19 cellular contexts compared by ENCODE assay signal in genomic region chr20:17644451-17644850, GRCh38. TPM values are rescaled to one million over a fixed set of nuclear protein-coding genes. Genes with fewer than 3 reads are reported as not detected.
DNase-seq lines count a peak whose midpoint lies in the region; ATAC-seq, FAIRE-seq and TF ChIP-seq lines count a peak whose summit lies in the region.
"Had no signal": no experiment of that assay in that cellular context is flagged by ENCODE, and none has a peak within 500 bp of the region (broad histone marks: within the 10 kb centered on the region; RNA-seq: fewer than 3 reads in every experiment).

No MANE protein-coding gene starts in this region.

- no peak for FAIRE-seq in pancreas (lab: Jason Lieb, UNC)
- FAIRE-seq: K562 had no signal

- intact Hi-C loops in Right ventricle myocardium inferior (cut with DNase I), result no loop called here
- intact Hi-C loops in cardiac septum (cut with DNase I), result no loop called here
- intact Hi-C loops in right cardiac atrium (cut with DNase I), result no loop called here
- intact Hi-C loops in pancreas (cut with DNase I), result no loop called here
- intact Hi-C loops in aorta (cut with DNase I), result no loop called here

- ATAC-seq in Right ventricle myocardium inferior (peak; percentile 22), right cardiac atrium (peak; percentile 14 to 43), pancreas (peak; percentile 49 to 66 (median 54)), aorta (ENCODE audit: low FRiP score) (no peak)
- ATAC-seq: K562 had no signal

- no peak for TF ChIP-seq CTCF in pancreas (IDR thresholded peaks at IDR 0.05)

- H3K36me3 ChIP-seq in pancreas (peaks cover 0 to 26% (median 26%) of the 10 kb centered on the region in 3 donors), aorta (ENCODE audit: control insufficient read depth in 1 of 2, insufficient read depth in 2 of 2, low read length in 1 of 2) (no peaks in the 10 kb centered on the region)

- H3K27ac ChIP-seq in right cardiac atrium (ENCODE audit: low read length) (peak overlapping the region; percentile 22), pancreas (peak overlapping the region; percentile 29 to 63 (median 36)), aorta (ENCODE audit: low read depth in 1 of 2, low read length in 2 of 2) (no peak overlapping the region), substantia nigra (ENCODE audit: low read depth, low read length, poor library complexity, severe bottlenecking) (no peak overlapping the region)

- H3K4me1 ChIP-seq in right cardiac atrium (ENCODE audit: control insufficient read depth, insufficient read depth, low read length) (peaks cover 38% of the 10 kb centered on the region), pancreas (peaks cover 51 to 75% (median 57%) of the 10 kb centered on the region in 3 donors), aorta (ENCODE audit: control insufficient read depth in 1 of 2, insufficient read depth in 2 of 2, low read length in 2 of 2) (no peaks in the 10 kb centered on the region)

- H3K9me3 ChIP-seq in right cardiac atrium (ENCODE audit: control insufficient read depth, low read length) (no peaks in the 10 kb centered on the region), pancreas (no peaks in the 10 kb centered on the region), aorta (ENCODE audit: control insufficient read depth, low read length) (no peaks in the 10 kb centered on the region)
- H3K9me3 ChIP-seq: ascending aorta had no signal

- WGBS in right cardiac atrium, result 60% methylated on average over 13 of the region's 13 CpGs
- 13 to 14% methylated on average over 13 of the region's 13 CpGs for WGBS in pancreas, 2 donors
- WGBS in aorta, 2 donors, result 12 to 13% methylated on average over 13 of the region's 13 CpGs

- H3K27me3 ChIP-seq in right cardiac atrium (ENCODE audit: control insufficient read depth, insufficient read depth) (no peaks in the 10 kb centered on the region), pancreas (no peaks in the 10 kb centered on the region), aorta (ENCODE audit: control insufficient read depth in 1 of 2, insufficient read depth in 2 of 2, low read length in 1 of 2) (no peaks in the 10 kb centered on the region)
- H3K27me3 ChIP-seq: ascending aorta had no signal

- H3K4me3 ChIP-seq in right cardiac atrium (ENCODE audit: low read length), result no peak overlapping the region
- no peak overlapping the region for H3K4me3 ChIP-seq in pancreas
- H3K4me3 ChIP-seq in aorta (ENCODE audit: low read length in 2 of 2), result no peak overlapping the region
- H3K4me3 ChIP-seq: ascending aorta, K562 had no signal

- peak; percentile 58 for DNase-seq in Right ventricle myocardium inferior (ENCODE audit: missing footprints)
- DNase-seq in cardiac septum (ENCODE audit: low spot score), result no peak
- peak in 2 of 3 donors; percentile 64 to 79 for DNase-seq in right cardiac atrium
- DNase-seq in pancreas, result peak; percentile 65 to 86 (median 75)
- peak; percentile 57 to 85 for DNase-seq in aorta
- DNase-seq in NCI-H2227 treated with DMSO at 0.1 percent for 48 hours (lab: John Stamatoyannopoulos, UW), result no peak
- DNase-seq in activated gamma-delta T cell (lab: John Stamatoyannopoulos, UW), result no peak
- no peak for DNase-seq in substantia nigra (lab: John Stamatoyannopoulos, UW)
- DNase-seq: activated CD8-positive, alpha-beta memory T cell treated with anti-CD3 and anti-CD28 coated beads for 24 hours; CD8-positive, alpha-beta memory T cell; midbrain; NCI-H1105; NCI-H446; OCI-M1 had no signal

RNA-seq across cellular contexts. Expression of gene RRBP1, which starts 37.6 kb away (rescaled TPM):
- total RNA-seq in Right ventricle myocardium inferior, result 38.5 TPM
- 46.7 TPM for total RNA-seq in cardiac septum
- total RNA-seq in right cardiac atrium, result 100 to 1,000 TPM in 1 of 4 donors, 10 to 100 TPM in 3; 49.8 to 120 (median 57.1) TPM
- polyA plus RNA-seq in right cardiac atrium, result 38.2 TPM
- total RNA-seq in pancreas, result 100 to 1,000 TPM; 339 to 442 (median 354) TPM
- 100 to 1,000 TPM; 170 to 269 TPM for polyA plus RNA-seq in pancreas
- 100 to 1,000 TPM; 165 to 178 TPM for total RNA-seq in aorta
- polyA plus RNA-seq in aorta, result 10 to 100 TPM; 19.3 to 78.6 TPM

RNA-seq across cellular contexts. Expression of gene BANF2, which starts 55.3 kb away (rescaled TPM):
- total RNA-seq in Right ventricle myocardium inferior (not detected), cardiac septum (not detected), right cardiac atrium (not detected), pancreas (1 to 10 TPM in 5 of 6 donors, under 1 TPM in 1; 0.88 to 6.4 (median 2.0) TPM), aorta (not detected)
- polyA plus RNA-seq in right cardiac atrium (not detected), pancreas (1 to 10 TPM in 1 of 2 donors, under 1 TPM in 1; 0.59 to 1.3 TPM), aorta (not detected)
- total RNA-seq: A673; activated T-helper 2 cell treated with anti-CD3 and anti-CD28 coated beads, Interferon-gamma antibody, Interleukin-2, Interleukin-4, amounts not matched to agents 10 μg/mL and 5 μg/mL and 100 μg/mL, durations not matched to agents 14 hours and 24 hours and 36 hours; ascending aorta; CD8-positive, alpha-beta memory T cell; G401; K562 had no signal
- polyA plus RNA-seq: CD8-positive, alpha-beta memory T cell; K562 had no signal

Comparison
In these comparisons a context has a peak if more than half of its experiments do, and no peak if none do; other contexts are left out.
1. DNase-seq: peak in Right ventricle myocardium inferior (single experiment), right cardiac atrium (2 of 3), pancreas (6 of 6) and aorta (2 of 2); none in cardiac septum (single experiment), NCI-H2227 treated with DMSO at 0.1 percent for 48 hours (single experiment), activated gamma-delta T cell (single experiment) and substantia nigra (0 of 49).
2. H3K27ac ChIP-seq: peak in right cardiac atrium (single experiment) and pancreas (4 of 4); none in aorta (0 of 2) and substantia nigra (single experiment).